Comparison of ENCODE assay signal across 8 cellular contexts in genomic region chr3:138774529-138775253, GRCh38.
DNase-seq lines count a peak whose midpoint lies in the region; ATAC-seq and TF ChIP-seq lines count a peak whose summit lies in the region.

No MANE protein-coding gene starts in this region.

- peak overlapping the region; percentile 21 for H3K4me2 ChIP-seq in fibroblast of lung (ENCODE audit: extremely low read depth, insufficient read depth, low read length)

- H3K4me1 ChIP-seq in fibroblast of lung (ENCODE audit: control insufficient read depth, extremely low read depth, insufficient read depth, low read length): peaks cover 22% of the 10 kb centered on the region

- no peak overlapping the region for H3K9ac ChIP-seq in fibroblast of lung (ENCODE audit: insufficient read depth, low read length)

- H3K79me2 ChIP-seq in fibroblast of lung (ENCODE audit: control insufficient read depth, insufficient read depth, low read length): peaks cover 11% of the 10 kb centered on the region

- no peaks in the 10 kb centered on the region for H3K36me3 ChIP-seq in fibroblast of lung (ENCODE audit: control insufficient read depth, insufficient read depth, low read length)

- H3K4me3 ChIP-seq in fibroblast of lung (replicated peaks in 1 of 4; ENCODE audit: control extremely low read depth in 1 of 4, insufficient read depth in 1 of 4, low read depth in 3 of 4, low read length in 4 of 4): no peak overlapping the region

- peak in 1 of 2 donors; percentile 5 for TF ChIP-seq CTCF in fibroblast of lung (conservative IDR thresholded peaks at IDR 0.05 in 1 of 2, IDR thresholded peaks at IDR 0.05 in 1 of 2; ENCODE audit: low read depth in 1 of 2, low read length in 2 of 2)
- no peak for TF ChIP-seq CTCF in GM13976 (IDR thresholded peaks at IDR 0.05; ENCODE audit: borderline replicate concordance, control extremely low read depth, extremely low read depth, insufficient read depth, missing control alignments)

- H4K20me1 ChIP-seq in fibroblast of lung (ENCODE audit: control insufficient read depth, extremely low read depth, insufficient read depth, low read length): no peaks in the 10 kb centered on the region

- no peaks in the 10 kb centered on the region for H3K27me3 ChIP-seq in fibroblast of lung (ENCODE audit: control insufficient read depth, insufficient read depth, low read length)

- ATAC-seq in GM21825 (IDR thresholded peaks at IDR 0.05; ENCODE audit: unreplicated experiment) (peak; percentile 67), HG02798 (IDR thresholded peaks at IDR 0.05; ENCODE audit: poor library complexity, unreplicated experiment) (no peak)

- peak; percentile 76 for DNase-seq in COLO829 (ENCODE audit: low spot score)
- DNase-seq in NCI-H1092 (lab: John Stamatoyannopoulos, UW): peak; percentile 96
- peak; percentile 87 to 97 for DNase-seq in SW 1271 (lab: John Stamatoyannopoulos, UW)
- DNase-seq in fibroblast of lung (ENCODE audit: low read depth in 2 of 2): peak; percentile 100
- DNase-seq in nucleus accumbens (lab: John Stamatoyannopoulos, UW): peak in 48 of 56 donors; percentile 2 to 86 (median 35)
- no peak for DNase-seq in GM13976 (ENCODE audit: low spot score)

- in situ Hi-C loops in GM13976 (cut with MboI; ENCODE audit: low sequenced_read_pairs, unreplicated experiment): no loop called here

- no peak overlapping the region for H2AFZ ChIP-seq in fibroblast of lung (ENCODE audit: low read length)

- H3K9me3 ChIP-seq in fibroblast of lung (ENCODE audit: control insufficient read depth, insufficient read depth, low read depth, low read length): no peaks in the 10 kb centered on the region

- H3K27ac ChIP-seq in fibroblast of lung (ENCODE audit: insufficient read depth, low read length): peak overlapping the region; percentile 78
